1 cellular context compared by ENCODE assay signal in the genomic region with DNA sequence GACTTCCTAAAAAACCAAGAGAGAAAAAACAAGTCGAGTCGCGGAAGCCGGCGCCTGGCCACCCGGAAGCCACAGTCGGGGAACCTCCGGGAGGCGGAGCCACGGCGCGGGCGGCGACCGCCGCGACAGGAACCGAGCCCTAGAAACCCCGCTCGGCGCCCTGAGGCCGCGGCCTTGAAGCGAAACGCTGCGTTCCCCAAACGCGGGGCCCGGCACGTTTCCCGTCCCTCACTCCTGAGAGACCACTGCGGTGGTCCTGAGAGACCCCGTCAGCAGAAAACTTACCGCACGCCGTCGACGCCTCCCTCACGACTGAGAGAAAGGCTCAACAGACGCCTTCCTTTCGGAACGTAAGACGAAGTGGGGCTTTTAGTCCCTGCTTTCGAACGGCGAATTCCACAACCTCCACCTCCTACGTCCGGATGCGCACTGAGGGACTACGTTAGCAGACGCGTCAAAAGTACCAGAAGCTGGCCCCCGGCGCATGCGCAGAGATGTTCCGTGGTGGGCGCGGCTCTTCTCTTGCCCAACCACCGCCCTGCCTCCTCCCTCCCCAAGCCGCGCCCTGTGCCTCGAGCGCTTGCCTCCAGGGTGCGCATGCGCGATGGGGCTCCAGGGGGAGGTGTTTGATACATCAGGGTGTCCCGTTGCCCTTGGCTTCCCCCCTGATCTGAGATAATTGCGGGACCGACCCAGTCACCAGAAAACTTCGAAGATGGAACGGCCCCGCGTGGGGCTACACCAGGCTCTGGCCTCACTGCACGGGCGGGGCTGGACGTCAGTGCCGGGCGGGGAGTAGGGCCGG.
TF ChIP-seq lines count a peak whose summit lies in the region.

A gene with protein sequence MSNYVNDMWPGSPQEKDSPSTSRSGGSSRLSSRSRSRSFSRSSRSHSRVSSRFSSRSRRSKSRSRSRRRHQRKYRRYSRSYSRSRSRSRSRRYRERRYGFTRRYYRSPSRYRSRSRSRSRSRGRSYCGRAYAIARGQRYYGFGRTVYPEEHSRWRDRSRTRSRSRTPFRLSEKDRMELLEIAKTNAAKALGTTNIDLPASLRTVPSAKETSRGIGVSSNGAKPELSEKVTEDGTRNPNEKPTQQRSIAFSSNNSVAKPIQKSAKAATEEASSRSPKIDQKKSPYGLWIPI (minus strand): TSS at position 431 of the 805 bp plus-strand sequence. CDS start 491 bp downstream, outside the sequence.

TF ChIP-seq in HepG2, 621 proteins besides CTCF, POLR2A, EP300 and RAD21 (continued from another document and continues in another):
- TF ChIP-seq, protein P1, sequence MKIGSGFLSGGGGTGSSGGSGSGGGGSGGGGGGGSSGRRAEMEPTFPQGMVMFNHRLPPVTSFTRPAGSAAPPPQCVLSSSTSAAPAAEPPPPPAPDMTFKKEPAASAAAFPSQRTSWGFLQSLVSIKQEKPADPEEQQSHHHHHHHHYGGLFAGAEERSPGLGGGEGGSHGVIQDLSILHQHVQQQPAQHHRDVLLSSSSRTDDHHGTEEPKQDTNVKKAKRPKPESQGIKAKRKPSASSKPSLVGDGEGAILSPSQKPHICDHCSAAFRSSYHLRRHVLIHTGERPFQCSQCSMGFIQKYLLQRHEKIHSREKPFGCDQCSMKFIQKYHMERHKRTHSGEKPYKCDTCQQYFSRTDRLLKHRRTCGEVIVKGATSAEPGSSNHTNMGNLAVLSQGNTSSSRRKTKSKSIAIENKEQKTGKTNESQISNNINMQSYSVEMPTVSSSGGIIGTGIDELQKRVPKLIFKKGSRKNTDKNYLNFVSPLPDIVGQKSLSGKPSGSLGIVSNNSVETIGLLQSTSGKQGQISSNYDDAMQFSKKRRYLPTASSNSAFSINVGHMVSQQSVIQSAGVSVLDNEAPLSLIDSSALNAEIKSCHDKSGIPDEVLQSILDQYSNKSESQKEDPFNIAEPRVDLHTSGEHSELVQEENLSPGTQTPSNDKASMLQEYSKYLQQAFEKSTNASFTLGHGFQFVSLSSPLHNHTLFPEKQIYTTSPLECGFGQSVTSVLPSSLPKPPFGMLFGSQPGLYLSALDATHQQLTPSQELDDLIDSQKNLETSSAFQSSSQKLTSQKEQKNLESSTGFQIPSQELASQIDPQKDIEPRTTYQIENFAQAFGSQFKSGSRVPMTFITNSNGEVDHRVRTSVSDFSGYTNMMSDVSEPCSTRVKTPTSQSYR (CRISPR knock-in tag; IDR thresholded peaks at IDR 0.05; ENCODE audit: borderline replicate concordance): no peak
- TF ChIP-seq, protein P2, sequence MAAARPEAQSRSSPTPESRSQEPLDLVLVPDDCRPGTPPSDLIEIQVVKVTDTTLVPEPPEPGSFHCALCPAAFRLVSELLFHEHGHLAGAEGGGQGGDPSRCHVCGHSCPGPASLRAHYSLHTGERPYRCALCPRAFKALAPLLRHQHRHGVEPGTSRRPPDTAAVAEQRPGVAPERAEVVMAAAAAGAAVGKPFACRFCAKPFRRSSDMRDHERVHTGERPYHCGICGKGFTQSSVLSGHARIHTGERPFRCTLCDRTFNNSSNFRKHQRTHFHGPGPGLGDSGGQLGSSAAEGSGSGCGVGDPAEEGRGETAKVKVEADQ (CRISPR knock-in tag; IDR thresholded peaks at IDR 0.05; ENCODE audit: borderline replicate concordance): peak; percentile 61; the same call in 1 of the 2 replicates
- TF ChIP-seq SIX1 (CRISPR knock-in tag; IDR thresholded peaks at IDR 0.05; ENCODE audit: borderline replicate concordance) (peak; percentile 12; the same call in 1 of the 2 replicates), SRY (CRISPR knock-in tag; IDR thresholded peaks at IDR 0.05) (peak; percentile 22; the same call in 1 of the 2 replicates), ARHGAP35 (CRISPR knock-in tag; IDR thresholded peaks at IDR 0.05; ENCODE audit: borderline replicate concordance) (peak; percentile 59), ZNF598 (CRISPR knock-in tag; IDR thresholded peaks at IDR 0.05; ENCODE audit: borderline replicate concordance) (0 out of 2 replicates have a peak, but pooled peaks have one; percentile 31), SMAD3 (CRISPR knock-in tag; IDR thresholded peaks at IDR 0.05) (peak; percentile 85), ZNF678 (CRISPR knock-in tag; IDR thresholded peaks at IDR 0.05) (0 out of 2 replicates have a peak, but pooled peaks have one; percentile 21), ZC3H13 (CRISPR knock-in tag; IDR thresholded peaks at IDR 0.05) (peak; percentile 65), GLI4 (CRISPR knock-in tag; IDR thresholded peaks at IDR 0.05; ENCODE audit: borderline replicate concordance) (peak; percentile 59; the same call in 1 of the 2 replicates), ZNF431 (CRISPR knock-in tag; IDR thresholded peaks at IDR 0.05; ENCODE audit: borderline replicate concordance, low read depth) (no peak; the same call in none of the 2 replicates), ARID2 (CRISPR knock-in tag; IDR thresholded peaks at IDR 0.05; ENCODE audit: borderline replicate concordance) (no peak), ZNF749 (CRISPR knock-in tag; IDR thresholded peaks at IDR 0.05; ENCODE audit: borderline replicate concordance) (no peak), BORCS8-MEF2B (CRISPR knock-in tag; IDR thresholded peaks at IDR 0.05) (peak; percentile 63), POLR2G (IDR thresholded peaks at IDR 0.05; ENCODE audit: low read depth, low read length) (peak; percentile 100), CBX2 (IDR thresholded peaks at IDR 0.05; ENCODE audit: low read depth, low read length) (no peak), CBX2 (CRISPR knock-in tag; IDR thresholded peaks at IDR 0.05; ENCODE audit: low read depth) (no peak), ZNF839 (CRISPR knock-in tag; IDR thresholded peaks at IDR 0.05; ENCODE audit: borderline replicate concordance) (no peak), SOX6 (IDR thresholded peaks at IDR 0.05) (no peak), SOX6 (CRISPR knock-in tag; IDR thresholded peaks at IDR 0.05) (peak; percentile 58; the same call in 1 of the 2 replicates), SOX5 (CRISPR knock-in tag; IDR thresholded peaks at IDR 0.05; ENCODE audit: borderline replicate concordance) (peak; percentile 76), ZFP36L2 (CRISPR knock-in tag; IDR thresholded peaks at IDR 0.05) (no peak), PHF21A (CRISPR knock-in tag; IDR thresholded peaks at IDR 0.05) (peak; percentile 43; the same call in 1 of the 2 replicates), SMAD1 (CRISPR knock-in tag; IDR thresholded peaks at IDR 0.05; ENCODE audit: borderline replicate concordance, low read depth) (peak; percentile 48; the same call in 1 of the 2 replicates), TAF15 (IDR thresholded peaks at IDR 0.05; ENCODE audit: low read depth, low read length, poor library complexity, severe bottlenecking) (no peak), AGO1 (IDR thresholded peaks at IDR 0.05; ENCODE audit: low read depth, low read length, poor library complexity, severe bottlenecking) (peak; percentile 87), ZFP36 (IDR thresholded peaks at IDR 0.05; ENCODE audit: borderline replicate concordance, low read depth, low read length, partially characterized antibody) (no peak), KDM3A (CRISPR knock-in tag; IDR thresholded peaks at IDR 0.05; ENCODE audit: low read depth) (peak; percentile 83; the same call in 1 of the 2 replicates), ZNF792 (CRISPR knock-in tag; IDR thresholded peaks at IDR 0.05) (peak; percentile 85), ZNF747 (CRISPR knock-in tag; IDR thresholded peaks at IDR 0.05; ENCODE audit: borderline replicate concordance) (no peak; the same call in 1 of the 2 replicates)
- TF ChIP-seq, protein P3, sequence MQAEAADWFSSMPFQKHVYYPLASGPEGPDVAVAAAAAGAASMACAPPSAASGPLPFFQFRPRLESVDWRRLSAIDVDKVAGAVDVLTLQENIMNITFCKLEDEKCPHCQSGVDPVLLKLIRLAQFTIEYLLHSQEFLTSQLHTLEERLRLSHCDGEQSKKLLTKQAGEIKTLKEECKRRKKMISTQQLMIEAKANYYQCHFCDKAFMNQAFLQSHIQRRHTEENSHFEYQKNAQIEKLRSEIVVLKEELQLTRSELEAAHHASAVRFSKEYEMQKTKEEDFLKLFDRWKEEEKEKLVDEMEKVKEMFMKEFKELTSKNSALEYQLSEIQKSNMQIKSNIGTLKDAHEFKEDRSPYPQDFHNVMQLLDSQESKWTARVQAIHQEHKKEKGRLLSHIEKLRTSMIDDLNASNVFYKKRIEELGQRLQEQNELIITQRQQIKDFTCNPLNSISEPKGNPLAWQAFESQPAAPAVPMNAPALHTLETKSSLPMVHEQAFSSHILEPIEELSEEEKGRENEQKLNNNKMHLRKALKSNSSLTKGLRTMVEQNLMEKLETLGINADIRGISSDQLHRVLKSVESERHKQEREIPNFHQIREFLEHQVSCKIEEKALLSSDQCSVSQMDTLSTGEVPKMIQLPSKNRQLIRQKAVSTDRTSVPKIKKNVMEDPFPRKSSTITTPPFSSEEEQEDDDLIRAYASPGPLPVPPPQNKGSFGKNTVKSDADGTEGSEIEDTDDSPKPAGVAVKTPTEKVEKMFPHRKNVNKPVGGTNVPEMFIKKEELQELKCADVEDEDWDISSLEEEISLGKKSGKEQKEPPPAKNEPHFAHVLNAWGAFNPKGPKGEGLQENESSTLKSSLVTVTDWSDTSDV (CRISPR knock-in tag; IDR thresholded peaks at IDR 0.05): no peak
- TF ChIP-seq, protein P4, sequence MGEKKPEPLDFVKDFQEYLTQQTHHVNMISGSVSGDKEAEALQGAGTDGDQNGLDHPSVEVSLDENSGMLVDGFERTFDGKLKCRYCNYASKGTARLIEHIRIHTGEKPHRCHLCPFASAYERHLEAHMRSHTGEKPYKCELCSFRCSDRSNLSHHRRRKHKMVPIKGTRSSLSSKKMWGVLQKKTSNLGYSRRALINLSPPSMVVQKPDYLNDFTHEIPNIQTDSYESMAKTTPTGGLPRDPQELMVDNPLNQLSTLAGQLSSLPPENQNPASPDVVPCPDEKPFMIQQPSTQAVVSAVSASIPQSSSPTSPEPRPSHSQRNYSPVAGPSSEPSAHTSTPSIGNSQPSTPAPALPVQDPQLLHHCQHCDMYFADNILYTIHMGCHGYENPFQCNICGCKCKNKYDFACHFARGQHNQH (CRISPR knock-in tag; IDR thresholded peaks at IDR 0.05): peak; percentile 95
- TF ChIP-seq, protein P5, sequence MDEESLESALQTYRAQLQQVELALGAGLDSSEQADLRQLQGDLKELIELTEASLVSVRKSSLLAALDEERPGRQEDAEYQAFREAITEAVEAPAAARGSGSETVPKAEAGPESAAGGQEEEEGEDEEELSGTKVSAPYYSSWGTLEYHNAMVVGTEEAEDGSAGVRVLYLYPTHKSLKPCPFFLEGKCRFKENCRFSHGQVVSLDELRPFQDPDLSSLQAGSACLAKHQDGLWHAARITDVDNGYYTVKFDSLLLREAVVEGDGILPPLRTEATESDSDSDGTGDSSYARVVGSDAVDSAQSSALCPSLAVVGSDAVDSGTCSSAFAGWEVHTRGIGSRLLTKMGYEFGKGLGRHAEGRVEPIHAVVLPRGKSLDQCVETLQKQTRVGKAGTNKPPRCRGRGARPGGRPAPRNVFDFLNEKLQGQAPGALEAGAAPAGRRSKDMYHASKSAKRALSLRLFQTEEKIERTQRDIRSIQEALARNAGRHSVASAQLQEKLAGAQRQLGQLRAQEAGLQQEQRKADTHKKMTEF (CRISPR knock-in tag; IDR thresholded peaks at IDR 0.05): peak; percentile 86; the same call in 1 of the 2 replicates
- TF ChIP-seq, protein P6, sequence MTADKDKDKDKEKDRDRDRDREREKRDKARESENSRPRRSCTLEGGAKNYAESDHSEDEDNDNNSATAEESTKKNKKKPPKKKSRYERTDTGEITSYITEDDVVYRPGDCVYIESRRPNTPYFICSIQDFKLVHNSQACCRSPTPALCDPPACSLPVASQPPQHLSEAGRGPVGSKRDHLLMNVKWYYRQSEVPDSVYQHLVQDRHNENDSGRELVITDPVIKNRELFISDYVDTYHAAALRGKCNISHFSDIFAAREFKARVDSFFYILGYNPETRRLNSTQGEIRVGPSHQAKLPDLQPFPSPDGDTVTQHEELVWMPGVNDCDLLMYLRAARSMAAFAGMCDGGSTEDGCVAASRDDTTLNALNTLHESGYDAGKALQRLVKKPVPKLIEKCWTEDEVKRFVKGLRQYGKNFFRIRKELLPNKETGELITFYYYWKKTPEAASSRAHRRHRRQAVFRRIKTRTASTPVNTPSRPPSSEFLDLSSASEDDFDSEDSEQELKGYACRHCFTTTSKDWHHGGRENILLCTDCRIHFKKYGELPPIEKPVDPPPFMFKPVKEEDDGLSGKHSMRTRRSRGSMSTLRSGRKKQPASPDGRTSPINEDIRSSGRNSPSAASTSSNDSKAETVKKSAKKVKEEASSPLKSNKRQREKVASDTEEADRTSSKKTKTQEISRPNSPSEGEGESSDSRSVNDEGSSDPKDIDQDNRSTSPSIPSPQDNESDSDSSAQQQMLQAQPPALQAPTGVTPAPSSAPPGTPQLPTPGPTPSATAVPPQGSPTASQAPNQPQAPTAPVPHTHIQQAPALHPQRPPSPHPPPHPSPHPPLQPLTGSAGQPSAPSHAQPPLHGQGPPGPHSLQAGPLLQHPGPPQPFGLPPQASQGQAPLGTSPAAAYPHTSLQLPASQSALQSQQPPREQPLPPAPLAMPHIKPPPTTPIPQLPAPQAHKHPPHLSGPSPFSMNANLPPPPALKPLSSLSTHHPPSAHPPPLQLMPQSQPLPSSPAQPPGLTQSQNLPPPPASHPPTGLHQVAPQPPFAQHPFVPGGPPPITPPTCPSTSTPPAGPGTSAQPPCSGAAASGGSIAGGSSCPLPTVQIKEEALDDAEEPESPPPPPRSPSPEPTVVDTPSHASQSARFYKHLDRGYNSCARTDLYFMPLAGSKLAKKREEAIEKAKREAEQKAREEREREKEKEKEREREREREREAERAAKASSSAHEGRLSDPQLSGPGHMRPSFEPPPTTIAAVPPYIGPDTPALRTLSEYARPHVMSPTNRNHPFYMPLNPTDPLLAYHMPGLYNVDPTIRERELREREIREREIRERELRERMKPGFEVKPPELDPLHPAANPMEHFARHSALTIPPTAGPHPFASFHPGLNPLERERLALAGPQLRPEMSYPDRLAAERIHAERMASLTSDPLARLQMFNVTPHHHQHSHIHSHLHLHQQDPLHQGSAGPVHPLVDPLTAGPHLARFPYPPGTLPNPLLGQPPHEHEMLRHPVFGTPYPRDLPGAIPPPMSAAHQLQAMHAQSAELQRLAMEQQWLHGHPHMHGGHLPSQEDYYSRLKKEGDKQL (CRISPR knock-in tag; IDR thresholded peaks at IDR 0.05; ENCODE audit: low read depth): no peak
- TF ChIP-seq, protein P7, sequence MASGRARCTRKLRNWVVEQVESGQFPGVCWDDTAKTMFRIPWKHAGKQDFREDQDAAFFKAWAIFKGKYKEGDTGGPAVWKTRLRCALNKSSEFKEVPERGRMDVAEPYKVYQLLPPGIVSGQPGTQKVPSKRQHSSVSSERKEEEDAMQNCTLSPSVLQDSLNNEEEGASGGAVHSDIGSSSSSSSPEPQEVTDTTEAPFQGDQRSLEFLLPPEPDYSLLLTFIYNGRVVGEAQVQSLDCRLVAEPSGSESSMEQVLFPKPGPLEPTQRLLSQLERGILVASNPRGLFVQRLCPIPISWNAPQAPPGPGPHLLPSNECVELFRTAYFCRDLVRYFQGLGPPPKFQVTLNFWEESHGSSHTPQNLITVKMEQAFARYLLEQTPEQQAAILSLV (CRISPR knock-in tag; IDR thresholded peaks at IDR 0.05; ENCODE audit: borderline replicate concordance): peak; percentile 88; the same call in 1 of the 2 replicates
- TF ChIP-seq, protein P8, sequence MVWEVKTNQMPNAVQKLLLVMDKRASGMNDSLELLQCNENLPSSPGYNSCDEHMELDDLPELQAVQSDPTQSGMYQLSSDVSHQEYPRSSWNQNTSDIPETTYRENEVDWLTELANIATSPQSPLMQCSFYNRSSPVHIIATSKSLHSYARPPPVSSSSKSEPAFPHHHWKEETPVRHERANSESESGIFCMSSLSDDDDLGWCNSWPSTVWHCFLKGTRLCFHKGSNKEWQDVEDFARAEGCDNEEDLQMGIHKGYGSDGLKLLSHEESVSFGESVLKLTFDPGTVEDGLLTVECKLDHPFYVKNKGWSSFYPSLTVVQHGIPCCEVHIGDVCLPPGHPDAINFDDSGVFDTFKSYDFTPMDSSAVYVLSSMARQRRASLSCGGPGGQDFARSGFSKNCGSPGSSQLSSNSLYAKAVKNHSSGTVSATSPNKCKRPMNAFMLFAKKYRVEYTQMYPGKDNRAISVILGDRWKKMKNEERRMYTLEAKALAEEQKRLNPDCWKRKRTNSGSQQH (CRISPR knock-in tag; IDR thresholded peaks at IDR 0.05; ENCODE audit: low read depth): peak; percentile 89; the same call in 1 of the 2 replicates
